1 cellular context compared by ENCODE assay signal in the genomic region with DNA sequence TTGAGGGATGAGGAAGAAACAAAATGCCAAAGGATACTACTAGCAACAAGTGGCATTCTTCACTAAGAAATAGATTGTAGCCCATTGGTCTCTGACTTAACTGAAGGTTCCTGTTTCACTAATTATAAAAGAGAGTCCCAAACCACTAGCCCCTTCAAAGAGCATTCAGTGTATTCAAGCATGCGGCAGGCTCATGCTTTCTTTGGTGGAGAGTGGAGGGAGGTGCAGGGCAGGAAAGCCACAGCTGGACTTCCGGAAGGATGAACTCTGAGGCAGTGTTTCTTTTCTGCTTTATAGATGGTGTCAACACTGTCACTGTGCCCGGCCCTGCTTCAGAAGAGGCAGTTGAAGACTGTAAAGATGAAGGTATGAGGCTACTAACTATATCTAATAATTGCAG.
TF ChIP-seq lines count a peak whose summit lies in the region.

No MANE protein-coding gene starts in this region.

TF ChIP-seq in GM23338, 12 proteins besides CTCF, POLR2A, EP300 and RAD21 (continued from another document):
- no peak for TF ChIP-seq ZNF462 (CRISPR knock-in tag; IDR thresholded peaks at IDR 0.05)
- TF ChIP-seq REST (IDR thresholded peaks at IDR 0.05; ENCODE audit: unreplicated experiment) = no peak
- no peak for TF ChIP-seq ZNF331 (CRISPR knock-in tag; IDR thresholded peaks at IDR 0.05; ENCODE audit: low read depth)
- TF ChIP-seq CREB1 (CRISPR knock-in tag; IDR thresholded peaks at IDR 0.05; ENCODE audit: low read depth) = no peak
TF ChIP-seq in GM23338: peak in this region for 0.
